ENCODE assay signal across 8 cellular contexts in genomic region chr1:160375788-160376524, GRCh38. TPM values are rescaled to one million over a fixed set of nuclear protein-coding genes. Genes with fewer than 3 reads are reported as not detected.
DNase-seq lines count a peak whose midpoint lies in the region; ATAC-seq and TF ChIP-seq lines count a peak whose summit lies in the region.

No MANE protein-coding gene starts in this region.

- CTCF ChIA-PET in OCI-LY7 (lab: Charles Lee; ENCODE audit: unreplicated experiment): interaction anchor here (0.6 to 2.0 kb wide), 9 partner anchors 8 to 238 kb away, joined by 3 to 8 read pairs (median 5); no protein-coding TSS in a partner anchor

- BruUV-seq in OCI-LY7 (replicated peaks; lab: Mats Ljungman, UMichigan): no TSS peak

- no peaks in the 10 kb centered on the region for H3K79me2 ChIP-seq in OCI-LY7 (ENCODE audit: insufficient read depth, low read depth, low read length)

- peak overlapping the region; percentile 96 for H2AFZ ChIP-seq in OCI-LY7 (ENCODE audit: low read length)

- ATAC-seq in activated CD4-positive, CD25-positive, alpha-beta regulatory T cell treated with anti-CD3 and anti-CD28 coated beads, Interleukin-2, amount 50 U/mL, for 24 hours: peak; percentile 32 to 55
- ATAC-seq in psoas muscle: peak in 2 of 4 donors; percentile 38 to 39

- H3K27ac ChIP-seq in OCI-LY7 (ENCODE audit: low read depth, low read length, poor library complexity, severe bottlenecking) (peak overlapping the region; percentile 44), psoas muscle (peak overlapping the region; percentile 46)

- POLR2A ChIA-PET in OCI-LY7 (lab: Charles Lee): interaction anchor here (0.5 to 1.5 kb wide), 11 partner anchors 10 to 332 kb away, joined by 3 to 9 read pairs (median 3); partner anchors contain the start of genes DCAF8 and NHLH1

- H3K4me1 ChIP-seq in OCI-LY7 (ENCODE audit: insufficient read depth, low read length, poor library complexity, severe bottlenecking) (peaks cover 21% of the 10 kb centered on the region), psoas muscle (peaks cover 4% of the 10 kb centered on the region)

- no peaks in the 10 kb centered on the region for H4K20me1 ChIP-seq in OCI-LY7 (ENCODE audit: insufficient read depth, low read length)

- H3K9me2 ChIP-seq in OCI-LY7 (ENCODE audit: insufficient read depth, low read length): no peaks in the 10 kb centered on the region

- WGBS in psoas muscle, 3 donors: 12 to 18% (median 17%) methylated on average over 9 of the region's 9 CpGs

- intact Hi-C loops in OCI-LY7 (cut with micrococcal nuclease; ENCODE audit: unreplicated experiment): loop anchor here (1.0 kb wide), 3 partner anchors 85 to 275 kb away; no protein-coding TSS in a partner anchor
- intact Hi-C loops in psoas muscle (cut with DNase I): loop anchor here (5.0 to 10.0 kb wide), 2 partner anchors 279 to 291 kb away; partner anchors contain the start of genes IGSF8 (in 1 of the 2) and KCNJ9 (in 1 of the 2)

- TF ChIP-seq POLR2A in erythroblast (IDR thresholded peaks at IDR 0.05; ENCODE audit: low read length): no peak

- H3K4me3 ChIP-seq in OCI-LY7 (ENCODE audit: low read depth, low read length, poor library complexity, severe bottlenecking) (peak overlapping the region; percentile 7), psoas muscle (no peak overlapping the region)

- peak overlapping the region; percentile 55 for H3K4me2 ChIP-seq in OCI-LY7 (ENCODE audit: low read length)

- DNase-seq in activated CD4-positive, CD25-positive, alpha-beta regulatory T cell treated with anti-CD3 and anti-CD28 coated beads, Interleukin-2, amount 50 U/mL, for 72 hours: no peak
- DNase-seq in OCI-LY7 (ENCODE audit: low spot score) (peak; percentile 62), erythroblast (lab: John Stamatoyannopoulos, UW) (peak; percentile 17 to 30), psoas muscle (no peak), NOMO-1 treated with DMSO at 0.1 percent for 48 hours (lab: John Stamatoyannopoulos, UW; ENCODE audit: unreplicated experiment) (no peak), NCI-H1105 treated with DMSO at 0.1 percent for 48 hours (lab: John Stamatoyannopoulos, UW) (no peak), NCI-H510A treated with DMSO at 0.1 percent for 48 hours (lab: John Stamatoyannopoulos, UW) (no peak)

- H3K36me3 ChIP-seq in OCI-LY7 (ENCODE audit: insufficient read depth, low read length): no peaks in the 10 kb centered on the region
- no peaks in the 10 kb centered on the region for H3K36me3 ChIP-seq in psoas muscle (ENCODE audit: insufficient read depth in 1 of 2, low read depth in 1 of 2)

- no peaks in the 10 kb centered on the region for H3K9me3 ChIP-seq in OCI-LY7 (ENCODE audit: low read length)
- H3K9me3 ChIP-seq in psoas muscle: no peaks in the 10 kb centered on the region

- no peaks in the 10 kb centered on the region for H3K27me3 ChIP-seq in psoas muscle (ENCODE audit: insufficient read depth in 3 of 3, low read length in 2 of 3)

- TF ChIP-seq CTCF in OCI-LY7 (conservative IDR thresholded peaks at IDR 0.05; ENCODE audit: low read length) (no peak), psoas muscle (IDR thresholded peaks at IDR 0.05) (no peak)

RNA-seq across cellular contexts. Expression of gene NHLH1, which starts 9.1 kb away (rescaled TPM):
- 0.26 and 0.63 TPM in 2 replicates for total RNA-seq in OCI-LY7 (2014; rRNA removed; shearing (Covaris generic))
- total RNA-seq in OCI-LY7 (2022) (0.65 and 0.68 TPM in 2 replicates), psoas muscle (under 1 TPM in 2 of 4 donors, not detected in 2; 0.13 to 0.20 TPM)
- polyA plus RNA-seq in psoas muscle: under 1 TPM in 2 of 3 donors, not detected in 1; 0.06 to 0.07 TPM

RNA-seq across cellular contexts. Expression of gene VANGL2, which starts 24.4 kb away (rescaled TPM):
- total RNA-seq in OCI-LY7 (2014; rRNA removed; shearing (Covaris generic)): 1.5 and 2.6 TPM in 2 replicates
- total RNA-seq in OCI-LY7 (2022) (1.5 and 2.9 TPM in 2 replicates), psoas muscle (under 1 TPM; 0.44 to 0.94 (median 0.68) TPM)
- polyA plus RNA-seq in psoas muscle: under 1 TPM; 0.18 to 0.32 (median 0.27) TPM

RNA-seq across cellular contexts. Expression of gene NCSTN, which starts 32.8 kb away (rescaled TPM):
- total RNA-seq in OCI-LY7 (2014; rRNA removed; shearing (Covaris generic)): 32.0 and 44.8 TPM in 2 replicates
- total RNA-seq in OCI-LY7 (2022): 55.5 and 60.7 TPM in 2 replicates
- 10 to 100 TPM; 32.6 to 49.8 (median 42.6) TPM for total RNA-seq in psoas muscle
- polyA plus RNA-seq in psoas muscle: 10 to 100 TPM; 23.5 to 33.6 (median 27.4) TPM

RNA-seq across cellular contexts. Expression of gene COPA, which starts 32.9 kb away (rescaled TPM):
- 74.2 and 93.0 TPM in 2 replicates for total RNA-seq in OCI-LY7 (2014; rRNA removed; shearing (Covaris generic))
- 138 and 147 TPM in 2 replicates for total RNA-seq in OCI-LY7 (2022)
- total RNA-seq in psoas muscle: 10 to 100 TPM; 72.3 to 96.3 (median 79.9) TPM
- polyA plus RNA-seq in psoas muscle: 10 to 100 TPM; 53.8 to 87.2 (median 73.0) TPM

Comparison
In these comparisons a context has a peak if more than half of its experiments do, and no peak if none do; other contexts are left out.
1. DNase-seq: peak in OCI-LY7 (single experiment) and erythroblast (2 of 2); none in activated CD4-positive, CD25-positive, alpha-beta regulatory T cell treated with anti-CD3 and anti-CD28 coated beads, Interleukin-2, amount 50 U/mL, for 72 hours (single experiment), psoas muscle (0 of 2), NOMO-1 treated with DMSO at 0.1 percent for 48 hours (single experiment), NCI-H1105 treated with DMSO at 0.1 percent for 48 hours (single experiment) and NCI-H510A treated with DMSO at 0.1 percent for 48 hours (single experiment).